ENCODE assay signal across 1 cellular context in the genomic region with DNA sequence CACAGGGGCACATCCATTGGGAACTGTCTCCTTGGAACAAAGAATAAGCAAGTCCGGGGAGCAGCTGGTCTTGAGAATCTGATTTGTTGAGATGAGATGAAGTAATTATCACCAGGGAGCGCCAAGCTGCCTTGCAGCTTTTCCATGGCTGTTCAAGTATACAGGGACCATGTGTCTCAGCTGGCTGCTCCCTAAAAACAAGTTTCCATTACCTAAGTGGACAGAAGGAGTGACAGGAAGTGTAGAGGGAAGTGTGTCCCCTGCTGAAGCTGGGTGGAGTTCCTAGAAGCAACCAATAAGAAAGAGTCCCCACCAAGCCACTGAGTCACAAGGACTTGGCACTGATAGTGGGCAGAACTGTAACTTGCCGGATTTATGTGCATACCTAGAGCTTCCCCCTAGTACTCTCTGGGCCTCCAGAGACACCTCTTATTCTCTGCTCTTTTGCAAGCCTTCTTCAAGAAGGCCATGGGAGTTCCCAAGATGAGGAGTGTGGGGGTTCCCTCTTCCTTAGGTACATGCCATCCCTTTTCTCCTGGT.
TF ChIP-seq lines count a peak whose summit lies in the region.

No MANE protein-coding gene starts in this region.

TF ChIP-seq in A549, 52 proteins besides CTCF, POLR2A, EP300 and RAD21 (continued from another document):
- TF ChIP-seq, protein P1, sequence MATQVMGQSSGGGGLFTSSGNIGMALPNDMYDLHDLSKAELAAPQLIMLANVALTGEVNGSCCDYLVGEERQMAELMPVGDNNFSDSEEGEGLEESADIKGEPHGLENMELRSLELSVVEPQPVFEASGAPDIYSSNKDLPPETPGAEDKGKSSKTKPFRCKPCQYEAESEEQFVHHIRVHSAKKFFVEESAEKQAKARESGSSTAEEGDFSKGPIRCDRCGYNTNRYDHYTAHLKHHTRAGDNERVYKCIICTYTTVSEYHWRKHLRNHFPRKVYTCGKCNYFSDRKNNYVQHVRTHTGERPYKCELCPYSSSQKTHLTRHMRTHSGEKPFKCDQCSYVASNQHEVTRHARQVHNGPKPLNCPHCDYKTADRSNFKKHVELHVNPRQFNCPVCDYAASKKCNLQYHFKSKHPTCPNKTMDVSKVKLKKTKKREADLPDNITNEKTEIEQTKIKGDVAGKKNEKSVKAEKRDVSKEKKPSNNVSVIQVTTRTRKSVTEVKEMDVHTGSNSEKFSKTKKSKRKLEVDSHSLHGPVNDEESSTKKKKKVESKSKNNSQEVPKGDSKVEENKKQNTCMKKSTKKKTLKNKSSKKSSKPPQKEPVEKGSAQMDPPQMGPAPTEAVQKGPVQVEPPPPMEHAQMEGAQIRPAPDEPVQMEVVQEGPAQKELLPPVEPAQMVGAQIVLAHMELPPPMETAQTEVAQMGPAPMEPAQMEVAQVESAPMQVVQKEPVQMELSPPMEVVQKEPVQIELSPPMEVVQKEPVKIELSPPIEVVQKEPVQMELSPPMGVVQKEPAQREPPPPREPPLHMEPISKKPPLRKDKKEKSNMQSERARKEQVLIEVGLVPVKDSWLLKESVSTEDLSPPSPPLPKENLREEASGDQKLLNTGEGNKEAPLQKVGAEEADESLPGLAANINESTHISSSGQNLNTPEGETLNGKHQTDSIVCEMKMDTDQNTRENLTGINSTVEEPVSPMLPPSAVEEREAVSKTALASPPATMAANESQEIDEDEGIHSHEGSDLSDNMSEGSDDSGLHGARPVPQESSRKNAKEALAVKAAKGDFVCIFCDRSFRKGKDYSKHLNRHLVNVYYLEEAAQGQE (IDR thresholded peaks at IDR 0.05): no peak
- no peak for TF ChIP-seq FOSL2 (IDR thresholded peaks at IDR 0.05)
- TF ChIP-seq FOSL2 (CRISPR knock-in tag; IDR thresholded peaks at IDR 0.05): no peak
- TF ChIP-seq, protein P2, sequence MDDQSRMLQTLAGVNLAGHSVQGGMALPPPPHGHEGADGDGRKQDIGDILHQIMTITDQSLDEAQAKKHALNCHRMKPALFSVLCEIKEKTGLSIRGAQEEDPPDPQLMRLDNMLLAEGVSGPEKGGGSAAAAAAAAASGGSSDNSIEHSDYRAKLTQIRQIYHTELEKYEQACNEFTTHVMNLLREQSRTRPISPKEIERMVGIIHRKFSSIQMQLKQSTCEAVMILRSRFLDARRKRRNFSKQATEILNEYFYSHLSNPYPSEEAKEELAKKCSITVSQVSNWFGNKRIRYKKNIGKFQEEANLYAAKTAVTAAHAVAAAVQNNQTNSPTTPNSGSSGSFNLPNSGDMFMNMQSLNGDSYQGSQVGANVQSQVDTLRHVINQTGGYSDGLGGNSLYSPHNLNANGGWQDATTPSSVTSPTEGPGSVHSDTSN (IDR thresholded peaks at IDR 0.05): no peak
- no peak for TF ChIP-seq CHD2 (IDR thresholded peaks at IDR 0.05; ENCODE audit: low read length, partially characterized antibody)
- no peak for TF ChIP-seq RCOR1 (IDR thresholded peaks at IDR 0.05; ENCODE audit: low read depth, low read length)
